ENCODE assay signal across 8 cellular contexts in the genomic region with DNA sequence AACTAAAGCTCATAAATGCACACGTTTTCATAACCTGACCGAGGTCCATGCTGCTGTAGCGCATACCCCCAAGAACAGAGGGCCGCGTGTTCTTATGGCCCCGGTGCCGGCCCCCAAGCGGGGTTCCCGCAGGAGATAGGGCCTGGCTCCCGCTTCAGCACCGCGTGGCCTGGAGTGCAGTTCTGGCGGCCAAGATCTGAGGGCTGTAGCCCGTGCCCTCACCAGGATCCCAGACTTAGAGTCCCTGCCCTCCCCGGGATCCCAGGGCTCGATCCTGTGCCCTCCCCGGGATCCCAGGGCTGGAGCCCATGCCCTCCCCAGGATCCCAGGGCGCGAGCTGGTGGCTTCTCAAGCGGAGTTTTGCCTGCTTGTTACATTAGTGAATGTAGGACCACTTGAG. TPM values are rescaled to one million over a fixed set of nuclear protein-coding genes. Genes with fewer than 3 reads are reported as not detected.
A peak's percentile ranks its signal among the peaks of the same experiment; 100 is the strongest.
DNase-seq lines count a peak whose midpoint lies in the region; ATAC-seq and TF ChIP-seq lines count a peak whose summit lies in the region.

No MANE protein-coding gene starts in this region.

- no peak for TF ChIP-seq POLR2A in stomach (IDR thresholded peaks at IDR 0.05)

- peaks cover 23 to 56% (median 44%) of the 10 kb centered on the region in 4 donors for H3K4me1 ChIP-seq in stomach

- peaks cover 3 to 14% (median 10%) of the 10 kb centered on the region in 4 donors for H3K36me3 ChIP-seq in stomach

- H3K36me3 Mint-ChIP-seq in activated CD4-positive, alpha-beta T cell treated with anti-CD3 and anti-CD28 coated beads, Interleukin-2, amount 10 ng/mL, durations not matched to agents 24 days and 14 days (ENCODE audit: low read depth), result peaks cover 26% of the 10 kb centered on the region
- H3K36me3 Mint-ChIP-seq in activated T-helper 1 cell treated with anti-CD3 and anti-CD28 coated beads, Interleukin-12 subunit alpha, Interleukin-12 subunit beta, Interleukin-2, Interleukin-4 antibody, amounts not matched to agents 30 ng/mL and 10 ng/mL and 1 ng/mL, durations not matched to agents 14 hours and 24 hours and 36 hours (ENCODE audit: low read depth), result peaks cover 22% of the 10 kb centered on the region

- DNase-seq in activated CD4-positive, alpha-beta T cell treated with anti-CD3 and anti-CD28 coated beads, Interleukin-2, amount 10 ng/mL, durations not matched to agents 24 days and 14 days, result peak; percentile 65
- no peak for DNase-seq in activated CD4-positive, alpha-beta T cell treated with anti-CD3 and anti-CD28 coated beads for 4 hours
- no peak for DNase-seq in activated T-helper 1 cell treated with anti-CD3 and anti-CD28 coated beads, Interleukin-12 subunit alpha, Interleukin-12 subunit beta, Interleukin-2, Interleukin-4 antibody, amounts not matched to agents 30 ng/mL and 10 ng/mL and 1 ng/mL, durations not matched to agents 14 hours and 24 hours and 36 hours (ENCODE audit: low spot score)
- DNase-seq in stomach (no peak), NCI-H2196 (lab: John Stamatoyannopoulos, UW; ENCODE audit: unreplicated experiment) (no peak), NCI-H510A treated with DMSO at 0.1 percent for 48 hours (lab: John Stamatoyannopoulos, UW) (no peak)

- no peaks in the 10 kb centered on the region for H3K9me3 ChIP-seq in iPS-18c (ENCODE audit: control insufficient read depth, insufficient read depth, low read length)
- H3K9me3 ChIP-seq in stomach, result no peaks in the 10 kb centered on the region

- H3K27me3 ChIP-seq in stomach, result no peaks in the 10 kb centered on the region

- no peak for ATAC-seq in HG03095 (IDR thresholded peaks at IDR 0.05; ENCODE audit: unreplicated experiment)

- WGBS in stomach, 5 donors, result 8 to 16% (median 12%) methylated on average over 19 to 20 of the region's 20 CpGs

- peak overlapping the region; percentile 21 to 96 (median 93) for H3K27ac ChIP-seq in stomach

- peaks cover 28% of the 10 kb centered on the region for H3K4me1 Mint-ChIP-seq in activated CD4-positive, alpha-beta T cell treated with anti-CD3 and anti-CD28 coated beads, Interleukin-2, amount 10 ng/mL, durations not matched to agents 24 days and 14 days
- H3K4me1 Mint-ChIP-seq in activated T-helper 1 cell treated with anti-CD3 and anti-CD28 coated beads, Interleukin-12 subunit alpha, Interleukin-12 subunit beta, Interleukin-2, Interleukin-4 antibody, amounts not matched to agents 30 ng/mL and 10 ng/mL and 1 ng/mL, durations not matched to agents 14 hours and 24 hours and 36 hours (ENCODE audit: low read depth), result peaks cover 44% of the 10 kb centered on the region

- H3K4me3 ChIP-seq in iPS-18c (ENCODE audit: insufficient read depth, low read depth, low read length), result peak overlapping the region; percentile 79
- peak overlapping the region; percentile 82 to 97 (median 90) for H3K4me3 ChIP-seq in stomach

- no peak for TF ChIP-seq EP300 in stomach (IDR thresholded peaks at IDR 0.05)

- H3K27ac Mint-ChIP-seq in activated CD4-positive, alpha-beta T cell treated with anti-CD3 and anti-CD28 coated beads, Interleukin-2, amount 10 ng/mL, durations not matched to agents 24 days and 14 days, result peak overlapping the region; percentile 94
- peak overlapping the region; percentile 94 for H3K27ac Mint-ChIP-seq in activated T-helper 1 cell treated with anti-CD3 and anti-CD28 coated beads, Interleukin-12 subunit alpha, Interleukin-12 subunit beta, Interleukin-2, Interleukin-4 antibody, amounts not matched to agents 30 ng/mL and 10 ng/mL and 1 ng/mL, durations not matched to agents 14 hours and 24 hours and 36 hours

- no peak for TF ChIP-seq CTCF in stomach (IDR thresholded peaks at IDR 0.05)

- no peaks in the 10 kb centered on the region for H3K9me3 Mint-ChIP-seq in activated CD4-positive, alpha-beta T cell treated with anti-CD3 and anti-CD28 coated beads, Interleukin-2, amount 10 ng/mL, durations not matched to agents 24 days and 14 days
- H3K9me3 Mint-ChIP-seq in activated T-helper 1 cell treated with anti-CD3 and anti-CD28 coated beads, Interleukin-12 subunit alpha, Interleukin-12 subunit beta, Interleukin-2, Interleukin-4 antibody, amounts not matched to agents 30 ng/mL and 10 ng/mL and 1 ng/mL, durations not matched to agents 14 hours and 24 hours and 36 hours, result no peaks in the 10 kb centered on the region

- peak overlapping the region; percentile 90 for H3K4me3 Mint-ChIP-seq in activated CD4-positive, alpha-beta T cell treated with anti-CD3 and anti-CD28 coated beads, Interleukin-2, amount 10 ng/mL, durations not matched to agents 24 days and 14 days
- peak overlapping the region; percentile 94 for H3K4me3 Mint-ChIP-seq in activated T-helper 1 cell treated with anti-CD3 and anti-CD28 coated beads, Interleukin-12 subunit alpha, Interleukin-12 subunit beta, Interleukin-2, Interleukin-4 antibody, amounts not matched to agents 30 ng/mL and 10 ng/mL and 1 ng/mL, durations not matched to agents 14 hours and 24 hours and 36 hours

- intact Hi-C loops in activated CD4-positive, alpha-beta T cell treated with anti-CD3 and anti-CD28 coated beads, Interleukin-2, amount 10 ng/mL, durations not matched to agents 24 days and 14 days (cut with micrococcal nuclease), result loop anchor here (1.0 kb wide), 8 partner anchors 26 to 429 kb away; a partner anchor contains a TSS
- intact Hi-C loops in activated T-helper 1 cell treated with anti-CD3 and anti-CD28 coated beads, Interleukin-12 subunit alpha, Interleukin-12 subunit beta, Interleukin-2, Interleukin-4 antibody, amounts not matched to agents 30 ng/mL and 10 ng/mL and 1 ng/mL, durations not matched to agents 14 hours and 24 hours and 36 hours (cut with micrococcal nuclease), result loop anchor here (1.0 to 5.0 kb wide), 10 partner anchors 26 to 802 kb away; a partner anchor contains a TSS
- intact Hi-C loops in stomach (cut with DNase I; ENCODE audit: low total_unique reads), result no loop called here

- peaks cover 15% of the 10 kb centered on the region for H3K27me3 Mint-ChIP-seq in activated CD4-positive, alpha-beta T cell treated with anti-CD3 and anti-CD28 coated beads, Interleukin-2, amount 10 ng/mL, durations not matched to agents 24 days and 14 days
- peaks cover 18% of the 10 kb centered on the region for H3K27me3 Mint-ChIP-seq in activated T-helper 1 cell treated with anti-CD3 and anti-CD28 coated beads, Interleukin-12 subunit alpha, Interleukin-12 subunit beta, Interleukin-2, Interleukin-4 antibody, amounts not matched to agents 30 ng/mL and 10 ng/mL and 1 ng/mL, durations not matched to agents 14 hours and 24 hours and 36 hours (ENCODE audit: insufficient read depth)

RNA-seq across cellular contexts. Expression of a gene that starts 1.0 kb away (rescaled TPM):
- 100 and 106 TPM in 2 replicates for total RNA-seq in activated CD4-positive, alpha-beta T cell treated with anti-CD3 and anti-CD28 coated beads, Interleukin-2, amount 10 ng/mL, durations not matched to agents 24 days and 14 days
- total RNA-seq in activated T-helper 1 cell treated with anti-CD3 and anti-CD28 coated beads, Interleukin-12 subunit alpha, Interleukin-12 subunit beta, Interleukin-2, Interleukin-4 antibody, amounts not matched to agents 30 ng/mL and 10 ng/mL and 1 ng/mL, durations not matched to agents 14 hours and 24 hours and 36 hours, result 106 and 115 TPM in 2 replicates
- 10 to 100 TPM in 4 of 5 donors, not detected in 1; 11.4 to 53.6 (median 19.6) TPM for total RNA-seq in stomach
- 10 to 100 TPM; 20.5 to 33.6 (median 25.5) TPM for polyA plus RNA-seq in stomach

RNA-seq across cellular contexts. Expression of a gene that starts 25.7 kb away (rescaled TPM):
- total RNA-seq in activated CD4-positive, alpha-beta T cell treated with anti-CD3 and anti-CD28 coated beads, Interleukin-2, amount 10 ng/mL, durations not matched to agents 24 days and 14 days, result 12.9 and 13.3 TPM in 2 replicates
- 15.2 and 16.8 TPM in 2 replicates for total RNA-seq in activated T-helper 1 cell treated with anti-CD3 and anti-CD28 coated beads, Interleukin-12 subunit alpha, Interleukin-12 subunit beta, Interleukin-2, Interleukin-4 antibody, amounts not matched to agents 30 ng/mL and 10 ng/mL and 1 ng/mL, durations not matched to agents 14 hours and 24 hours and 36 hours
- total RNA-seq in stomach, result 10 to 100 TPM in 4 of 5 donors, 1 to 10 TPM in 1; 1.2 to 73.7 (median 19.3) TPM
- polyA plus RNA-seq in stomach, result 10 to 100 TPM in 2 of 3 donors, 1 to 10 TPM in 1; 9.0 to 13.9 (median 12.5) TPM
